Comparison of ENCODE assay signal across 1 cellular context in the genomic region with DNA sequence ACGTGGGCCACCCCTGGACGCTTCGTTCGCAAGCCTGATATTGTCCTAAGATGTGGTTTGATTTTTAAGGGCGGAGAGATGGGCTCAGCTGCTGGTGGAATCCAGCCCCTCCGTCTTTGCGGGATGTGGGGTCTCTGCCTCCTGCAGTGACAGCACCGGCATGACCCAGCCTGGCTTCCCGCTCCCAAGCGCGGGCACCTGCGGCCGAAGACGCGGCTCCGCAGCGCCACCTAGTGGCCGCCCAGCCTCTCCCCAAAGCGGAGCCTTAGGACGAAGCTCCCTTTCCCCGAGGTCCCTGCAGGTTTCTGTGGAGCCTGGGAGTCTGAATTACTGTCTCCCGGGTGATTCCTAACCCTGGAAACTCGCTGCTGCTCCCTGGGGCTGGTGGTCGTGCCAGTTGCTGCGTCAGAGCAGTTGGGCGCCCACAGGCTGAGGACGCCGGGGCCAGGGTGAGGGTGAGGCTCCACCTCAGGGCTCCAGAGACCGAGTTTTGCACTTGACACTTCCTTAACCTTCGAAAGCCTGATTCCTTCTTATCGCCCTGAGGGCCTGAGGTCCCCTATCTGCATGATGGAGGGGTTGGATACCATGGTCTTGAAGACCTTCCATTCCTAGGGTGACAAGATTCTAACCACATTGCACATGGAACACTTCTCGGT.
TF ChIP-seq lines count a peak whose summit lies in the region.

No MANE protein-coding gene starts in this region.

TF ChIP-seq in HepG2, 621 proteins besides CTCF, POLR2A, EP300 and RAD21 (continued from another document and continues in another):
- TF ChIP-seq ZNF274 (CRISPR knock-in tag; IDR thresholded peaks at IDR 0.05): peak; percentile 66; the same call in 1 of the 2 replicates
- peak; percentile 61; the same call in 1 of the 2 replicates for TF ChIP-seq TFDP2 (CRISPR knock-in tag; IDR thresholded peaks at IDR 0.05)
- TF ChIP-seq NRL (CRISPR knock-in tag; IDR thresholded peaks at IDR 0.05; ENCODE audit: borderline replicate concordance): no peak
- TF ChIP-seq ETV6 (CRISPR knock-in tag; conservative IDR thresholded peaks at IDR 0.05): peak; percentile 39; the same call in 1 of the 2 replicates
- TF ChIP-seq RFX5 (IDR thresholded peaks at IDR 0.05; ENCODE audit: low read depth, low read length): no peak
- TF ChIP-seq, protein P1, sequence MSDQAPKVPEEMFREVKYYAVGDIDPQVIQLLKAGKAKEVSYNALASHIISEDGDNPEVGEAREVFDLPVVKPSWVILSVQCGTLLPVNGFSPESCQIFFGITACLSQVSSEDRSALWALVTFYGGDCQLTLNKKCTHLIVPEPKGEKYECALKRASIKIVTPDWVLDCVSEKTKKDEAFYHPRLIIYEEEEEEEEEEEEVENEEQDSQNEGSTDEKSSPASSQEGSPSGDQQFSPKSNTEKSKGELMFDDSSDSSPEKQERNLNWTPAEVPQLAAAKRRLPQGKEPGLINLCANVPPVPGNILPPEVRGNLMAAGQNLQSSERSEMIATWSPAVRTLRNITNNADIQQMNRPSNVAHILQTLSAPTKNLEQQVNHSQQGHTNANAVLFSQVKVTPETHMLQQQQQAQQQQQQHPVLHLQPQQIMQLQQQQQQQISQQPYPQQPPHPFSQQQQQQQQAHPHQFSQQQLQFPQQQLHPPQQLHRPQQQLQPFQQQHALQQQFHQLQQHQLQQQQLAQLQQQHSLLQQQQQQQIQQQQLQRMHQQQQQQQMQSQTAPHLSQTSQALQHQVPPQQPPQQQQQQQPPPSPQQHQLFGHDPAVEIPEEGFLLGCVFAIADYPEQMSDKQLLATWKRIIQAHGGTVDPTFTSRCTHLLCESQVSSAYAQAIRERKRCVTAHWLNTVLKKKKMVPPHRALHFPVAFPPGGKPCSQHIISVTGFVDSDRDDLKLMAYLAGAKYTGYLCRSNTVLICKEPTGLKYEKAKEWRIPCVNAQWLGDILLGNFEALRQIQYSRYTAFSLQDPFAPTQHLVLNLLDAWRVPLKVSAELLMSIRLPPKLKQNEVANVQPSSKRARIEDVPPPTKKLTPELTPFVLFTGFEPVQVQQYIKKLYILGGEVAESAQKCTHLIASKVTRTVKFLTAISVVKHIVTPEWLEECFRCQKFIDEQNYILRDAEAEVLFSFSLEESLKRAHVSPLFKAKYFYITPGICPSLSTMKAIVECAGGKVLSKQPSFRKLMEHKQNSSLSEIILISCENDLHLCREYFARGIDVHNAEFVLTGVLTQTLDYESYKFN (CRISPR knock-in tag; conservative IDR thresholded peaks at IDR 0.05): no peak
- no peak for TF ChIP-seq CENPBD1 (CRISPR knock-in tag; IDR thresholded peaks at IDR 0.05; ENCODE audit: borderline replicate concordance, low read depth)
- no peak for TF ChIP-seq ZNF552 (CRISPR knock-in tag; IDR thresholded peaks at IDR 0.05; ENCODE audit: borderline replicate concordance)
- no peak for TF ChIP-seq ZFAT (CRISPR knock-in tag; conservative IDR thresholded peaks at IDR 0.05)
- no peak for TF ChIP-seq ZNF235 (CRISPR knock-in tag; IDR thresholded peaks at IDR 0.05; ENCODE audit: borderline replicate concordance)
- TF ChIP-seq NR2F6 (IDR thresholded peaks at IDR 0.05): no peak
- TF ChIP-seq NR2F6 (CRISPR knock-in tag; IDR thresholded peaks at IDR 0.05): no peak
- TF ChIP-seq ZNF768 (CRISPR knock-in tag; IDR thresholded peaks at IDR 0.05): 0 out of 2 replicates have a peak, but pooled peaks have one; percentile 38
- TF ChIP-seq ZNF180 (CRISPR knock-in tag; IDR thresholded peaks at IDR 0.05; ENCODE audit: borderline replicate concordance, low read depth): no peak
- peak; percentile 64 for TF ChIP-seq PTBP1 (IDR thresholded peaks at IDR 0.05; ENCODE audit: low read depth, low read length, poor library complexity, severe bottlenecking)
- TF ChIP-seq XRCC5 (optimal IDR thresholded peaks at IDR 0.05; ENCODE audit: low read length): peak; percentile 75
- TF ChIP-seq SRSF1 (optimal IDR thresholded peaks at IDR 0.05; ENCODE audit: low read depth, low read length): no peak
- TF ChIP-seq MAX (IDR thresholded peaks at IDR 0.05): peak; percentile 39; the same call in 1 of the 2 replicates
- TF ChIP-seq ZNF687 (CRISPR knock-in tag; IDR thresholded peaks at IDR 0.05): peak; percentile 42; the same call in 1 of the 2 replicates
- TF ChIP-seq ZNF407 (CRISPR knock-in tag; IDR thresholded peaks at IDR 0.05; ENCODE audit: not compliant biosample characterization): peak; percentile 25
- TF ChIP-seq ELF3 (CRISPR knock-in tag; IDR thresholded peaks at IDR 0.05): 0 out of 2 replicates have a peak, but pooled peaks have one; percentile 21
- no peak for TF ChIP-seq TGIF2 (CRISPR knock-in tag; IDR thresholded peaks at IDR 0.05)
- TF ChIP-seq, protein P2, sequence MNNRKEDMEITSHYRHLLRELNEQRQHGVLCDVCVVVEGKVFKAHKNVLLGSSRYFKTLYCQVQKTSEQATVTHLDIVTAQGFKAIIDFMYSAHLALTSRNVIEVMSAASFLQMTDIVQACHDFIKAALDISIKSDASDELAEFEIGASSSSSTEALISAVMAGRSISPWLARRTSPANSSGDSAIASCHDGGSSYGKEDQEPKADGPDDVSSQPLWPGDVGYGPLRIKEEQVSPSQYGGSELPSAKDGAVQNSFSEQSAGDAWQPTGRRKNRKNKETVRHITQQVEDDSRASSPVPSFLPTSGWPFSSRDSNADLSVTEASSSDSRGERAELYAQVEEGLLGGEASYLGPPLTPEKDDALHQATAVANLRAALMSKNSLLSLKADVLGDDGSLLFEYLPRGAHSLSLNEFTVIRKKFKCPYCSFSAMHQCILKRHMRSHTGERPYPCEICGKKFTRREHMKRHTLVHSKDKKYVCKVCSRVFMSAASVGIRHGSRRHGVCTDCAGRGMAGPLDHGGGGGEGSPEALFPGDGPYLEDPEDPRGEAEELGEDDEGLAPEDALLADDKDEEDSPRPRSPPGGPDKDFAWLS (CRISPR knock-in tag; IDR thresholded peaks at IDR 0.05; ENCODE audit: borderline replicate concordance): no peak
- TF ChIP-seq ZNF788 (CRISPR knock-in tag; IDR thresholded peaks at IDR 0.05; ENCODE audit: borderline replicate concordance): 0 out of 2 replicates have a peak, but pooled peaks have one; percentile 16
- 0 out of 2 replicates have a peak, but pooled peaks have one; percentile 19 for TF ChIP-seq DR1 (CRISPR knock-in tag; IDR thresholded peaks at IDR 0.05)
- no peak for TF ChIP-seq ZNF264 (CRISPR knock-in tag; IDR thresholded peaks at IDR 0.05)
- TF ChIP-seq PCBP2 (optimal IDR thresholded peaks at IDR 0.05; ENCODE audit: low read depth, low read length, poor library complexity, severe bottlenecking): no peak
